Comparison of ENCODE assay signal across 8 cellular contexts in the genomic region with DNA sequence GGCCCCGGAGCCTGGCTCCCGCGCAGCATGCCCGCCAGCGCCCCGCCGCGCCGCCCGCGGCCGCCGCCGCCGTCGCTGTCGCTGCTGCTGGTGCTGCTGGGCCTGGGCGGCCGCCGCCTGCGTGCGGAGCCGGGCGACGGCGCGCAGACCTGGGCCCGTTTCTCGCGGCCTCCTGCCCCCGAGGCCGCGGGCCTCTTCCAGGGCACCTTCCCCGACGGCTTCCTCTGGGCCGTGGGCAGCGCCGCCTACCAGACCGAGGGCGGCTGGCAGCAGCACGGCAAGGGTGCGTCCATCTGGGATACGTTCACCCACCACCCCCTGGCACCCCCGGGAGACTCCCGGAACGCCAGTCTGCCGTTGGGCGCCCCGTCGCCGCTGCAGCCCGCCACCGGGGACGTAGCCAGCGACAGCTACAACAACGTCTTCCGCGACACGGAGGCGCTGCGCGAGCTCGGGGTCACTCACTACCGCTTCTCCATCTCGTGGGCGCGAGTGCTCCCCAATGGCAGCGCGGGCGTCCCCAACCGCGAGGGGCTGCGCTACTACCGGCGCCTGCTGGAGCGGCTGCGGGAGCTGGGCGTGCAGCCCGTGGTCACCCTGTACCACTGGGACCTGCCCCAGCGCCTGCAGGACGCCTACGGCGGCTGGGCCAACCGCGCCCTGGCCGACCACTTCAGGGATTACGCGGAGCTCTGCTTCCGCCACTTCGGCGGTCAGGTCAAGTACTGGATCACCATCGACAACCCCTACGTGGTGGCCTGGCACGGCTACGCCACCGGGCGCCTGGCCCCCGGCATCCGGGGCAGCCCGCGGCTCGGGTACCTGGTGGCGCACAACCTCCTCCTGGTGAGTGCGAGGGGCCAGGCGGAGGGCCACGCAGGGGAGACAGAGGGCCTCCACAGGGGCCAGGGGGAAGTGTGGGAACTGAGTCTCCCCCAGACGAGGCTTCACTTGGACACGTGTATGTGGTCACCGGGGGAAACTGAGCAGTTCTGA. TPM values are rescaled to one million over a fixed set of nuclear protein-coding genes. Genes with fewer than 3 reads are reported as not detected.
A peak's percentile ranks its signal among the peaks of the same experiment; 100 is the strongest.
DNase-seq lines count a peak whose midpoint lies in the region; ATAC-seq, FAIRE-seq and TF ChIP-seq lines count a peak whose summit lies in the region.

Gene KL, plus strand, starts transcription at position 10 of the 996 bp plus-strand sequence. Its CDS starts 18 bp downstream, at position 28.

- no peaks in the 10 kb centered on the region for H3K9me3 ChIP-seq in astrocyte (ENCODE audit: insufficient read depth, low read depth, low read length)

- H3K4me1 ChIP-seq in astrocyte (ENCODE audit: insufficient read depth, low read length): peaks cover 7% of the 10 kb centered on the region

- peaks cover 21% of the 10 kb centered on the region for H3K9me3 Mint-ChIP-seq in astrocyte (ENCODE audit: unreplicated experiment)

- H3K9ac ChIP-seq in astrocyte (ENCODE audit: low read length): no peak within 1 kb of the TSS

- no peaks in the 10 kb centered on the region for H3K79me2 ChIP-seq in astrocyte (ENCODE audit: insufficient read depth, low read length)

- peaks cover 2% of the 10 kb centered on the region for H3K36me3 Mint-ChIP-seq in astrocyte (ENCODE audit: low read depth, unreplicated experiment)

- H2AFZ ChIP-seq in astrocyte (ENCODE audit: low read depth, low read length): peak within 1 kb of the TSS; percentile 79

- H3K4me2 ChIP-seq in astrocyte (ENCODE audit: low read length): peak within 1 kb of the TSS; percentile 80

- peaks cover 46% of the 10 kb centered on the region for H3K27me3 ChIP-seq in astrocyte (ENCODE audit: insufficient read depth, low read length)

- FAIRE-seq in astrocyte (lab: Jason Lieb, UNC): no peak

- no peak within 1 kb of the TSS for H3K27ac ChIP-seq in astrocyte (ENCODE audit: low read depth, low read length)
- H3K27ac ChIP-seq in skin epidermis: peak within 1 kb of the TSS in 17 of 21 experiments; percentile 1 to 79 (median 57)

- no peak within 1 kb of the TSS for H3K27ac Mint-ChIP-seq in astrocyte (ENCODE audit: unreplicated experiment)

- peaks cover 62% of the 10 kb centered on the region for H3K27me3 Mint-ChIP-seq in astrocyte (ENCODE audit: low read depth, unreplicated experiment)

- peak; percentile 36 for ATAC-seq in HG03442 (IDR thresholded peaks at IDR 0.05; ENCODE audit: unreplicated experiment)

- no peaks in the 10 kb centered on the region for H3K36me3 ChIP-seq in astrocyte (ENCODE audit: insufficient read depth, low read length)

- peak within 1 kb of the TSS; percentile 71 for H3K4me3 Mint-ChIP-seq in astrocyte (ENCODE audit: unreplicated experiment)

- H3K4me3 ChIP-seq in astrocyte (ENCODE audit: insufficient read depth, low read depth, low read length) (peak within 1 kb of the TSS; percentile 45), skin epidermis (peak within 1 kb of the TSS; percentile 26 to 51 (median 35))

- no peaks in the 10 kb centered on the region for H3K4me1 Mint-ChIP-seq in astrocyte (ENCODE audit: low read depth, unreplicated experiment)

- H4K20me1 ChIP-seq in astrocyte (ENCODE audit: insufficient read depth, low read length): no peaks in the 10 kb centered on the region

- peak; percentile 14 for DNase-seq in stimulated activated CD4-positive, alpha-beta T cell treated with anti-CD3 and anti-CD28 coated beads, Interleukin-4, amount 100 ng/mL, for 1 hour
- no peak for DNase-seq in stimulated activated CD4-positive, alpha-beta T cell treated with anti-CD3 and anti-CD28 coated beads, Interleukin-4, amount 100 ng/mL, for 24 hours
- DNase-seq in astrocyte (ENCODE audit: low read depth) (no peak), iPS-NIHi11 (ENCODE audit: low spot score) (peak; percentile 49), NCI-H128 (lab: John Stamatoyannopoulos, UW; ENCODE audit: unreplicated experiment) (no peak), LoVo (ENCODE audit: low spot score) (no peak)

- TF ChIP-seq CTCF in astrocyte (IDR thresholded peaks at IDR 0.05; ENCODE audit: insufficient read depth, low read depth, low read length): no peak

RNA-seq across cellular contexts. Expression of gene KL, which starts in this region (rescaled TPM):
- 0.07 TPM in 1 of 2 replicates, not detected in the other for total RNA-seq in astrocyte

Comparison
In these comparisons a context has a peak if more than half of its experiments do, and no peak if none do; other contexts are left out.
1. DNase-seq: peak in stimulated activated CD4-positive, alpha-beta T cell treated with anti-CD3 and anti-CD28 coated beads, Interleukin-4, amount 100 ng/mL, for 1 hour (single experiment) and iPS-NIHi11 (single experiment); none in stimulated activated CD4-positive, alpha-beta T cell treated with anti-CD3 and anti-CD28 coated beads, Interleukin-4, amount 100 ng/mL, for 24 hours (single experiment), astrocyte (single experiment), NCI-H128 (single experiment) and LoVo (single experiment).